Comparison of ENCODE assay signal across 8 cellular contexts in genomic region chr13:32383836-32384618, GRCh38.
"Had no signal": no experiment of that assay in that cellular context is flagged by ENCODE, and none has a peak within 500 bp of the region (broad histone marks: within the 10 kb centered on the region; RNA-seq: fewer than 3 reads in every experiment).

No MANE protein-coding gene starts in this region.

- DNase-seq: GM23248, GOT3, H7, HFFc6, IMR-90 had no signal

- H3K9me3 Mint-ChIP-seq: HFFc6 had no signal

- H3K4me3 ChIP-seq: GM23248, HAP-1 had no signal

- H3K9ac ChIP-seq: GM23248 had no signal

- H3K4me3 Mint-ChIP-seq: HFFc6 had no signal

- H3K9me3 ChIP-seq: HAP-1 had no signal

- H3K27ac ChIP-seq: GM23248, HL-60 had no signal

- H3K27ac Mint-ChIP-seq: HFFc6 had no signal

- H2AFZ ChIP-seq: GM23248 had no signal

- ATAC-seq: HCT116 had no signal

- H3K4me1 ChIP-seq: HAP-1 had no signal
